ENCODE assay signal across 24 cellular contexts in genomic region chr1:205545991-205546390, GRCh38. TPM values are rescaled to one million over a fixed set of nuclear protein-coding genes. Genes with fewer than 3 reads are reported as not detected.
DNase-seq lines count a peak whose midpoint lies in the region; ATAC-seq and TF ChIP-seq lines count a peak whose summit lies in the region.
"Had no signal": no experiment of that assay in that cellular context is flagged by ENCODE, and none has a peak within 500 bp of the region (broad histone marks: within the 10 kb centered on the region; RNA-seq: fewer than 3 reads in every experiment).

No MANE protein-coding gene starts in this region.

- H3K9me2 ChIP-seq in PC-3 (replicated peaks; ENCODE audit: low read length): no peaks in the 10 kb centered on the region

- ATAC-seq in PC-3 (no peak), sciatic nerve (no peak)
- ATAC-seq in activated naive CD8-positive, alpha-beta T cell treated with anti-CD3 and anti-CD28 coated beads, Interleukin-2, amount 50 U/mL, for 24 hours: no peak

- intact Hi-C loops in PC-3 (cut with micrococcal nuclease): no loop called here
- intact Hi-C loops in sciatic nerve (cut with DNase I): no loop called here

- BruUV-seq in PC-3 (replicated peaks; lab: Mats Ljungman, UMichigan): no TSS peak

- DNase-seq in GM13976 (ENCODE audit: low spot score): peak; percentile 1
- DNase-seq in PC-3: no peak
- peak; percentile 49 for DNase-seq in islet precursor cell
- DNase-seq in sciatic nerve (ENCODE audit: low spot score): peak; percentile 28
- DNase-seq in activated naive CD8-positive, alpha-beta T cell treated with anti-CD3 and anti-CD28 coated beads, Interleukin-2, amount 50 U/mL, for 24 hours: no peak
- DNase-seq in NCI-H1694 (lab: John Stamatoyannopoulos, UW): no peak
- no peak for DNase-seq in COR-L47 (lab: John Stamatoyannopoulos, UW)
- DNase-seq: ACHN; C1 segment of cervical spinal cord; CD8-positive, alpha-beta memory T cell; DMS79; HFFc6; Kasumi-1; MG63; NCI-H1048; NCI-H1436; NCI-H2029; NCI-H2171 treated with DMSO at 0.1 percent for 48 hours; NCI-H526 treated with DMSO at 0.1 percent for 48 hours; NK-92 treated with Interleukin-12 subunit alpha and Interleukin-12 subunit beta, amount 100 ng/mL, for 24 hours; SHP77 had no signal

- no peak overlapping the region for H3K4me3 ChIP-seq in PC-3 (ENCODE audit: low read length)
- H3K4me3 ChIP-seq: MG63, SK-N-MC had no signal

- H3K79me2 ChIP-seq in PC-3 (ENCODE audit: low read length): no peaks in the 10 kb centered on the region

- no peaks in the 10 kb centered on the region for H3K9me3 Mint-ChIP-seq in activated naive CD8-positive, alpha-beta T cell treated with anti-CD3 and anti-CD28 coated beads, Interleukin-2, amount 50 U/mL, for 24 hours
- H3K9me3 Mint-ChIP-seq: CD8-positive, alpha-beta memory T cell; HFFc6; IgD-negative memory B cell had no signal

- POLR2A ChIA-PET in PC-3 (lab: Charles Lee; ENCODE audit: unreplicated experiment): interaction anchor here (0.6 kb wide), 1 partner anchor 22 kb away, joined by 3 read pairs; no protein-coding TSS in a partner anchor

- in situ Hi-C loops in GM13976 (cut with MboI; ENCODE audit: low sequenced_read_pairs, unreplicated experiment): no loop called here

- no peak overlapping the region for H3K4me3 Mint-ChIP-seq in activated naive CD8-positive, alpha-beta T cell treated with anti-CD3 and anti-CD28 coated beads, Interleukin-2, amount 50 U/mL, for 24 hours
- H3K4me3 Mint-ChIP-seq: CD8-positive, alpha-beta memory T cell; HFFc6; IgD-negative memory B cell had no signal

- peaks cover 9% of the 10 kb centered on the region for H3K4me1 Mint-ChIP-seq in activated naive CD8-positive, alpha-beta T cell treated with anti-CD3 and anti-CD28 coated beads, Interleukin-2, amount 50 U/mL, for 24 hours
- H3K4me1 Mint-ChIP-seq: CD8-positive, alpha-beta memory T cell had no signal

- no peaks in the 10 kb centered on the region for H3K27me3 ChIP-seq in PC-3 (ENCODE audit: low read length)

- H3F3A ChIP-seq in PC-3 (ENCODE audit: low read length, unreplicated experiment): peaks cover 3% of the 10 kb centered on the region

- H3K4me1 ChIP-seq in PC-3 (ENCODE audit: insufficient read depth, low read length): peaks cover 32% of the 10 kb centered on the region

- H2AFZ ChIP-seq in PC-3 (ENCODE audit: low read length): no peak overlapping the region

- H3K9ac ChIP-seq in PC-3 (ENCODE audit: low read length): no peak overlapping the region

- CTCF ChIA-PET in PC-3 (lab: Charles Lee): no interaction called here

- no peaks in the 10 kb centered on the region for H3K36me3 Mint-ChIP-seq in activated naive CD8-positive, alpha-beta T cell treated with anti-CD3 and anti-CD28 coated beads, Interleukin-2, amount 50 U/mL, for 24 hours (ENCODE audit: low read depth)
- H3K36me3 Mint-ChIP-seq: CD8-positive, alpha-beta memory T cell had no signal

- H3K36me3 ChIP-seq in PC-3 (ENCODE audit: low read depth, low read length): no peaks in the 10 kb centered on the region
- H3K36me3 ChIP-seq: MG63 had no signal

- H3K27ac ChIP-seq in PC-3 (ENCODE audit: low read length): peak overlapping the region; percentile 99
- H3K27ac ChIP-seq: HL-60, SK-N-MC had no signal

- H3K27ac Mint-ChIP-seq in activated naive CD8-positive, alpha-beta T cell treated with anti-CD3 and anti-CD28 coated beads, Interleukin-2, amount 50 U/mL, for 24 hours: no peak overlapping the region
- H3K27ac Mint-ChIP-seq: HFFc6, IgD-negative memory B cell had no signal

- no peaks in the 10 kb centered on the region for H4K20me1 ChIP-seq in PC-3 (ENCODE audit: low read length)

- peaks cover 42% of the 10 kb centered on the region for H3K27me3 Mint-ChIP-seq in activated naive CD8-positive, alpha-beta T cell treated with anti-CD3 and anti-CD28 coated beads, Interleukin-2, amount 50 U/mL, for 24 hours

- no peaks in the 10 kb centered on the region for H3K9me3 ChIP-seq in PC-3 (ENCODE audit: low read length)
- H3K9me3 ChIP-seq: MG63 had no signal

- TF ChIP-seq CTCF in GM13976 (IDR thresholded peaks at IDR 0.05; ENCODE audit: borderline replicate concordance, control extremely low read depth, extremely low read depth, insufficient read depth, missing control alignments) (no peak), PC-3 (conservative IDR thresholded peaks at IDR 0.05; ENCODE audit: low read depth, low read length) (no peak)

- H3K4me2 ChIP-seq in PC-3 (ENCODE audit: low read length): no peak overlapping the region

RNA-seq across cellular contexts. Expression of gene CDK18, which starts 41.5 kb away (rescaled TPM):
- 13.2 and 16.4 TPM in 2 replicates for total RNA-seq in PC-3 (2014; rRNA removed)
- total RNA-seq in sciatic nerve: 9.4 TPM

Comparison
In these comparisons a context has a peak if more than half of its experiments do, and no peak if none do; other contexts are left out.
1. DNase-seq: peak in GM13976 (single experiment), islet precursor cell (single experiment) and sciatic nerve (single experiment); none in PC-3 (single experiment), activated naive CD8-positive, alpha-beta T cell treated with anti-CD3 and anti-CD28 coated beads, Interleukin-2, amount 50 U/mL, for 24 hours (single experiment), NCI-H1694 (single experiment) and COR-L47 (single experiment).